Comparison of ENCODE assay signal across 14 cellular contexts in the genomic region with DNA sequence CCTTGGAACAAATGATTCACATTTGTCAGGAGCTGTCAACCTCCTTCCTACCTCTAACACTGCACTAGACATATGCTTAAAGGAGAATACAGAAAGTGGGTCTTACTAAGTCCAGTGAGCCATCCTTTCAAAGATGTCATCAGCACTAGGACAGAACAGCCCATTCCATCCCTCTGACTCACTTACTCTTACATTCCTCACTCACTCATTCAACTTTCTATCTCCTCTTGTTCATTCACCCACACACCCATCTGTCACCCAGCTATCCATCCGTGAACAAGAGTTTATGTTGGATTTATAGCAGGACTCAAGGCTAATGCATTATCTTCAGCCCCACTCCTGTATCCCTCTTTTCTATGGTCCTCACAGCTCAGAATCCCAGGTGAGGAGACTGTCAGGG. TPM values are rescaled to one million over a fixed set of nuclear protein-coding genes. Genes with fewer than 3 reads are reported as not detected.
DNase-seq lines count a peak whose midpoint lies in the region; ATAC-seq and TF ChIP-seq lines count a peak whose summit lies in the region.
"Had no signal": no experiment of that assay in that cellular context is flagged by ENCODE, and none has a peak within 500 bp of the region (broad histone marks: within the 10 kb centered on the region; RNA-seq: fewer than 3 reads in every experiment).

No MANE protein-coding gene starts in this region.

- CTCF ChIA-PET in RWPE1 (lab: Yijun Ruan, JAX): no interaction called here

- WGBS in hepatocyte (ENCODE audit: low lambda C conversion rate, missing lambda C conversion rate): 68% methylated on average over 1 of the region's 1 CpG

- no peak for TF ChIP-seq CTCF in RWPE1 (conservative IDR thresholded peaks at IDR 0.05; ENCODE audit: low read depth)
- TF ChIP-seq CTCF in fibroblast of mammary gland (conservative IDR thresholded peaks at IDR 0.05; ENCODE audit: control insufficient read depth, insufficient read depth, low read depth, low read length): no peak
- no peak for TF ChIP-seq CTCF in osteoblast (IDR thresholded peaks at IDR 0.05; ENCODE audit: extremely low read depth, low read depth, low read length)
- no peak for TF ChIP-seq CTCF in hepatocyte (IDR thresholded peaks at IDR 0.05; ENCODE audit: poor library complexity)

- H3K27ac ChIP-seq in RWPE1 (no peak overlapping the region), osteoblast (ENCODE audit: low read depth, low read length) (peak overlapping the region; percentile 45), hepatocyte (no peak overlapping the region)
- H3K27ac ChIP-seq: left lung, neutrophil, transverse colon had no signal

- H3K4me3 ChIP-seq in fibroblast of mammary gland (ENCODE audit: control insufficient read depth, low read depth, low read length): peak overlapping the region; percentile 38
- H3K4me3 ChIP-seq in osteoblast (ENCODE audit: insufficient read depth, low read length): no peak overlapping the region
- H3K4me3 ChIP-seq in hepatocyte: no peak overlapping the region
- H3K4me3 ChIP-seq: left lung, transverse colon had no signal

- H2AFZ ChIP-seq in osteoblast (ENCODE audit: low read length) (no peak overlapping the region), hepatocyte (no peak overlapping the region)

- ATAC-seq in HG02588 (IDR thresholded peaks at IDR 0.05; ENCODE audit: unreplicated experiment) (no peak), HG03442 (IDR thresholded peaks at IDR 0.05; ENCODE audit: unreplicated experiment) (no peak)
- ATAC-seq: left lung had no signal

- DNase-seq in ELR (ENCODE audit: low read depth) (peak; percentile 97), RWPE1 (ENCODE audit: low spot score) (peak; percentile 76), fibroblast of mammary gland (ENCODE audit: low read depth) (peak; percentile 96), osteoblast (ENCODE audit: insufficient read length, low spot score, missing footprints) (peak; percentile 84), mucosa of gallbladder (ENCODE audit: low spot score) (no peak), hepatocyte (ENCODE audit: low spot score) (no peak)
- DNase-seq: activated CD4-positive, alpha-beta memory T cell treated with anti-CD3 and anti-CD28 coated beads for 36 hours; DMS153; left lung; NCI-H2029 treated with DMSO at 0.1 percent for 48 hours; transverse colon had no signal

- H3K9me3 ChIP-seq in osteoblast (ENCODE audit: low read depth, low read length): no peaks in the 10 kb centered on the region
- H3K9me3 ChIP-seq in hepatocyte (ENCODE audit: low read depth): no peaks in the 10 kb centered on the region
- H3K9me3 ChIP-seq: left lung, neutrophil, transverse colon had no signal

- POLR2A ChIA-PET in RWPE1 (lab: Yijun Ruan, JAX; ENCODE audit: low non-redundant PET): no interaction called here

- no peaks in the 10 kb centered on the region for H3K36me3 ChIP-seq in osteoblast (ENCODE audit: insufficient read depth, low read length)
- H3K36me3 ChIP-seq in hepatocyte (replicated peaks; ENCODE audit: insufficient read depth, low read depth): no peaks in the 10 kb centered on the region
- H3K36me3 ChIP-seq: left lung, neutrophil, transverse colon had no signal

- peak overlapping the region; percentile 54 for H3K4me2 ChIP-seq in osteoblast (ENCODE audit: insufficient read depth, low read length)
- H3K4me2 ChIP-seq in hepatocyte: no peak overlapping the region

- H3K79me2 ChIP-seq in osteoblast (ENCODE audit: insufficient read depth, low read length) (no peaks in the 10 kb centered on the region), hepatocyte (no peaks in the 10 kb centered on the region)

- no peaks in the 10 kb centered on the region for H3K9me2 ChIP-seq in hepatocyte (replicated peaks; ENCODE audit: insufficient read depth)

- H3K27me3 ChIP-seq in osteoblast (ENCODE audit: insufficient read depth, low read length) (no peaks in the 10 kb centered on the region), hepatocyte (peaks cover 6% of the 10 kb centered on the region)
- H3K27me3 ChIP-seq: transverse colon had no signal

- no peaks in the 10 kb centered on the region for H4K20me1 ChIP-seq in osteoblast (ENCODE audit: insufficient read depth, low read length)
- H4K20me1 ChIP-seq in hepatocyte (ENCODE audit: insufficient read depth, poor library complexity, severe bottlenecking): no peaks in the 10 kb centered on the region

- H3K4me1 ChIP-seq in osteoblast (ENCODE audit: insufficient read depth, low read length): peaks cover 50% of the 10 kb centered on the region
- H3K4me1 ChIP-seq in hepatocyte (ENCODE audit: insufficient read depth): no peaks in the 10 kb centered on the region
- H3K4me1 ChIP-seq: left lung, transverse colon had no signal

RNA-seq across cellular contexts. Expression of a gene that starts 9.1 kb away (rescaled TPM):
- total RNA-seq in osteoblast (0.72 and 1.8 TPM in 2 replicates), mucosa of gallbladder (1.2 TPM), hepatocyte (0.10 TPM in 1 of 2 replicates, not detected in the other)
- not detected in 2 replicates for polyA plus RNA-seq in hepatocyte

RNA-seq across cellular contexts. Expression of a gene that starts 50.5 kb away (rescaled TPM):
- total RNA-seq in osteoblast (not detected in 2 replicates), mucosa of gallbladder (not detected), hepatocyte (0.50 and 0.72 TPM in 2 replicates)
- 0.13 and 1.7 TPM in 2 replicates for polyA plus RNA-seq in hepatocyte

Comparison
In these comparisons a context has a peak if more than half of its experiments do, and no peak if none do; other contexts are left out.
1. DNase-seq: peak in ELR (single experiment), RWPE1 (single experiment), fibroblast of mammary gland (single experiment) and osteoblast (single experiment); none in mucosa of gallbladder (single experiment) and hepatocyte (single experiment).